8 cellular contexts compared by ENCODE assay signal in the genomic region with DNA sequence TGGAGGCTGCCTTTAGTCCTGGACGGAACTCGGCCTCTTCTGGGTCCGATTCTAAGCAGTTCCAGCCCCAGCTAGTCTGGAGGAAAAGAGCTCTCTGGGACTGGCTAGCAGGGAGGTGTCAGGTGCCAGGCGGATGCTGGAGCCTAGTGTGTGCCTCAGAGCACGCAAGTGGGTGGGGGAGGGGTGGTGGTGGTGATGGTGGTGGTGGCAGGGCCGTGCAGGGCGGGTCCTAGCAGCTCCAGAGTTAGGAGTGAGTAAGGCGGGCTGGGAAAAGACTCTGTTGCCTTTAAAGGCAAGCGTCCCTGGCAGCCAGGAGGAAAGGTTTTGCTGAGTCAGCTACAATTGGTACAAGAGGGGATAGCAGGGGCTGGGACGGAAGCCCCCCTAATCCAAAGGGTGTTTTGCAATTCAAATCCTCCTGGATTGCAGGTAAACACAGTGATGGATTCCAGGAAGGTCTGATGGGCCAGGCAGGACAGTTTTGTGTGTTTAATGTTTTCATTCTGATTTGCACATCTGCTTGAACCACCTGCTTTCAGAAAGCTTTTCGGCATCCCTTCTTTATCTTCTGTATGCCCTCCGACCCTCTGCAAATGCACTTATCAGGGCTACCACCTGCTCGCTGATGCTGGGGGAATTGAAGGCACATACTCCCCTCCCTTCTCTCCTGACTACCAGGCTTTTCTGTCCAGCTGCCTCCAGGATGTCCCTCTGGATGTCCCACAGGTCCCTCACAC. TPM values are rescaled to one million over a fixed set of nuclear protein-coding genes. Genes with fewer than 3 reads are reported as not detected.
DNase-seq lines count a peak whose midpoint lies in the region; ATAC-seq and TF ChIP-seq lines count a peak whose summit lies in the region.

No MANE protein-coding gene starts in this region.

- peaks cover under 1% of the 10 kb centered on the region; the same call in 1 of the 2 replicates for H4K20me1 ChIP-seq in GM23338 (replicated peaks; ENCODE audit: insufficient read depth)

- ATAC-seq in GM23338 (peak; percentile 55), GM19035 (IDR thresholded peaks at IDR 0.05; ENCODE audit: unreplicated experiment) (no peak), body of pancreas (no peak)

- peak overlapping the region; percentile 55 for H3K4me3 Mint-ChIP-seq in GM23338
- H3K4me3 Mint-ChIP-seq in progenitor cell of endocrine pancreas (ENCODE audit: low read depth): no peak overlapping the region

- H3K4me3 ChIP-seq in GM23338: peak overlapping the region; percentile 37
- peak overlapping the region; percentile 20 for H3K4me3 ChIP-seq in epithelial cell of esophagus (ENCODE audit: low read length)
- H3K4me3 ChIP-seq in body of pancreas: no peak overlapping the region

- H3K9me2 ChIP-seq in GM23338 (ENCODE audit: insufficient read depth): no peaks in the 10 kb centered on the region

- intact Hi-C loops in body of pancreas (cut with DNase I): no loop called here

- no peak for TF ChIP-seq POLR2A in body of pancreas (IDR thresholded peaks at IDR 0.05)

- peaks cover 13% of the 10 kb centered on the region for H3F3A ChIP-seq in GM23338 (replicated peaks; ENCODE audit: low read depth)

- H3K4me1 ChIP-seq in GM23338 (ENCODE audit: insufficient read depth) (peaks cover 53% of the 10 kb centered on the region), body of pancreas (peaks cover 20% of the 10 kb centered on the region)

- no peak overlapping the region for H2AFZ ChIP-seq in GM23338

- DNase-seq in GM23338 (ENCODE audit: low spot score): peak; percentile 94
- DNase-seq in NCI-H524 (lab: John Stamatoyannopoulos, UW): peak; percentile 55 to 84
- DNase-seq in epithelial cell of esophagus (ENCODE audit: low read depth): peak; percentile 95
- no peak for DNase-seq in progenitor cell of endocrine pancreas (ENCODE audit: low spot score, unreplicated experiment)
- no peak for DNase-seq in DMS114 treated with DMSO at 0.1 percent for 48 hours (lab: John Stamatoyannopoulos, UW; ENCODE audit: unreplicated experiment)
- no peak for DNase-seq in body of pancreas
- DNase-seq in globus pallidus (ENCODE audit: low spot score): no peak

- 41 to 44% methylated on average over 13 of the region's 13 CpGs for WGBS in body of pancreas, 2 donors

- H3K9me3 Mint-ChIP-seq in GM23338 (no peaks in the 10 kb centered on the region; the same call in 2 of the 3 replicates), progenitor cell of endocrine pancreas (ENCODE audit: low read depth) (no peaks in the 10 kb centered on the region)

- peaks cover 47% of the 10 kb centered on the region for H3K4me1 Mint-ChIP-seq in GM23338
- H3K4me1 Mint-ChIP-seq in progenitor cell of endocrine pancreas (ENCODE audit: low read depth): peaks cover 32% of the 10 kb centered on the region

- H3K27ac Mint-ChIP-seq in GM23338 (peak overlapping the region; percentile 98), progenitor cell of endocrine pancreas (peak overlapping the region; percentile 87)

- no peaks in the 10 kb centered on the region for H3K27me3 ChIP-seq in GM23338 (ENCODE audit: insufficient read depth)
- no peaks in the 10 kb centered on the region for H3K27me3 ChIP-seq in body of pancreas

- TF ChIP-seq CTCF in GM23338 (conservative IDR thresholded peaks at IDR 0.05; ENCODE audit: low read depth in 2 of 2) (no peak), epithelial cell of esophagus (IDR thresholded peaks at IDR 0.05; ENCODE audit: insufficient read depth, low read depth, low read length, missing control alignments) (no peak), progenitor cell of endocrine pancreas (IDR thresholded peaks at IDR 0.05; ENCODE audit: unreplicated experiment) (no peak), body of pancreas (IDR thresholded peaks at IDR 0.05) (no peak)

- H3K27ac ChIP-seq in GM23338 (ENCODE audit: low read depth) (peak overlapping the region; percentile 95), body of pancreas (no peak overlapping the region)

- H3K79me2 ChIP-seq in GM23338 (replicated peaks; ENCODE audit: insufficient read depth): peaks cover 57% of the 10 kb centered on the region

- H3K27me3 Mint-ChIP-seq in GM23338 (ENCODE audit: insufficient read depth, low read depth, poor library complexity): peaks cover 23% of the 10 kb centered on the region
- H3K27me3 Mint-ChIP-seq in progenitor cell of endocrine pancreas: peaks cover 53% of the 10 kb centered on the region

- H3K36me3 ChIP-seq in GM23338 (ENCODE audit: insufficient read depth): no peaks in the 10 kb centered on the region
- no peaks in the 10 kb centered on the region for H3K36me3 ChIP-seq in body of pancreas (replicated peaks in 1 of 2; ENCODE audit: insufficient read depth in 1 of 2, low read depth in 2 of 2)

- H3K9me3 ChIP-seq in body of pancreas: no peaks in the 10 kb centered on the region

- peaks cover 15% of the 10 kb centered on the region for H3K36me3 Mint-ChIP-seq in GM23338 (ENCODE audit: low read depth)
- no peaks in the 10 kb centered on the region for H3K36me3 Mint-ChIP-seq in progenitor cell of endocrine pancreas (ENCODE audit: insufficient read depth)

- peak overlapping the region; percentile 90 for H3K4me2 ChIP-seq in GM23338

TF ChIP-seq in GM23338, 12 proteins besides CTCF, POLR2A, EP300 and RAD21 (continues in another document):
- TF ChIP-seq JUNB (IDR thresholded peaks at IDR 0.05; ENCODE audit: unreplicated experiment): no peak
- no peak for TF ChIP-seq ETS1 (IDR thresholded peaks at IDR 0.05)
- no peak for TF ChIP-seq STAT1 (IDR thresholded peaks at IDR 0.05; ENCODE audit: unreplicated experiment)
- no peak; the same call in 1 of the 2 replicates for TF ChIP-seq POLR2AphosphoS5 (IDR thresholded peaks at IDR 0.05; ENCODE audit: low read depth)

RNA-seq across cellular contexts. Expression of gene SLC2A1, which starts 4.1 kb away (rescaled TPM):
- total RNA-seq in GM23338 (2014; rRNA removed; shearing (Covaris generic)): 305 and 479 TPM in 2 replicates
- polyA plus RNA-seq in GM23338 (2016; fragmentation: Nextera tagmentation; extraction: Ambion mirVana): 63.9 and 66.1 TPM in 2 replicates
- total RNA-seq in progenitor cell of endocrine pancreas (49.7 and 54.7 TPM in 2 replicates), body of pancreas (10 to 100 TPM in 1 of 2 donors, 1 to 10 TPM in 1; 4.2 to 13.2 TPM)

Comparison
In these comparisons a context has a peak if more than half of its experiments do, and no peak if none do; other contexts are left out.
1. DNase-seq: peak in GM23338 (single experiment), NCI-H524 (2 of 2) and epithelial cell of esophagus (single experiment); none in progenitor cell of endocrine pancreas (single experiment), DMS114 treated with DMSO at 0.1 percent for 48 hours (single experiment), body of pancreas (0 of 4) and globus pallidus (single experiment).
2. H3K4me3 ChIP-seq: peak in GM23338 (single experiment) and epithelial cell of esophagus (single experiment); none in body of pancreas (0 of 2).